15 cellular contexts compared by ENCODE assay signal in genomic region chr2:178877874-178878273, GRCh38.
DNase-seq lines count a peak whose midpoint lies in the region; ATAC-seq, FAIRE-seq and TF ChIP-seq lines count a peak whose summit lies in the region.
"Had no signal": no experiment of that assay in that cellular context is flagged by ENCODE, and none has a peak within 500 bp of the region (broad histone marks: within the 10 kb centered on the region; RNA-seq: fewer than 3 reads in every experiment).

No MANE protein-coding gene starts in this region.

- H2AFZ ChIP-seq in Loucy (ENCODE audit: low read length) (peak overlapping the region; percentile 77; the same call in 1 of the 2 replicates), K562 (ENCODE audit: low read depth, low read length) (no peak overlapping the region)
- H2AFZ ChIP-seq: GM23338 had no signal

- no peak for DNase-seq in heart right ventricle
- no peak for DNase-seq in left cardiac atrium
- no peak for DNase-seq in K562 (ENCODE audit: extremely low read depth in 1 of 4, low spot score in 3 of 4)
- DNase-seq in NCI-H1436 treated with DMSO at 0.1 percent for 48 hours (lab: John Stamatoyannopoulos, UW), result no peak
- no peak for DNase-seq in NCI-H128 (lab: John Stamatoyannopoulos, UW; ENCODE audit: unreplicated experiment)
- DNase-seq: ACHN; CD4-positive, CD25-positive, alpha-beta regulatory T cell; DMS53; H7 had no signal

- no peak for TF ChIP-seq CTCF in heart right ventricle (IDR thresholded peaks at IDR 0.05)
- TF ChIP-seq CTCF in Loucy (conservative IDR thresholded peaks at IDR 0.05; ENCODE audit: low read length), result no peak
- TF ChIP-seq CTCF in K562 (IDR thresholded peaks at IDR 0.05 in 2 of 3, conservative IDR thresholded peaks at IDR 0.05 in 1 of 3; ENCODE audit: insufficient read depth in 2 of 3, low read depth in 1 of 3, low read length in 3 of 3), result no peak

- in situ Hi-C loops in K562 (cut with MboI), result no loop called here

- CTCF ChIA-PET in K562 (lab: Yijun Ruan, JAX; ENCODE audit: low intra/inter-chr PET ratio), result no interaction called here

- no peaks in the 10 kb centered on the region for H3K9me1 ChIP-seq in K562 (ENCODE audit: control insufficient read depth, insufficient read depth, low read length)

- no peak for TF ChIP-seq POLR2A in K562 (conservative IDR thresholded peaks at IDR 0.05)

- no peak for TF ChIP-seq RAD21 in K562 (CRISPR knock-in tag; conservative IDR thresholded peaks at IDR 0.05 in 1 of 2, IDR thresholded peaks at IDR 0.05 in 1 of 2)

- POLR2A ChIA-PET in K562 (lab: Yijun Ruan, JAX), result interaction anchor here (1.3 kb wide), 1 partner anchor 11 kb away, joined by 3 read pairs; no protein-coding TSS in a partner anchor

- WGBS in heart right ventricle, 2 donors, result 37 to 50% methylated on average over 2 of the region's 2 CpGs
- WGBS in K562 (ENCODE audit: insufficient coverage, low coverage, missing lambda C conversion rate), result 0% methylated on average over 2 of the region's 2 CpGs

- H3K79me2 ChIP-seq in Loucy (ENCODE audit: insufficient read depth, low read length) (no peaks in the 10 kb centered on the region), K562 (ENCODE audit: control insufficient read depth, insufficient read depth, low read length) (no peaks in the 10 kb centered on the region)

- H3K4me2 ChIP-seq in Loucy (ENCODE audit: low read depth, low read length, poor library complexity, severe bottlenecking) (no peak overlapping the region), K562 (ENCODE audit: insufficient read depth, low read length) (no peak overlapping the region)
- H3K4me2 ChIP-seq: BLaER1 treated with 17β-estradiol and CSF1 and Interleukin-3, amounts not matched to agents 10 nM and 100 nM; GM23338 had no signal

- H3K36me3 ChIP-seq in heart right ventricle, result peaks cover 0 to 5% (median 0%) of the 10 kb centered on the region in 9 donors
- no peaks in the 10 kb centered on the region for H3K36me3 ChIP-seq in Loucy (ENCODE audit: insufficient read depth, low read length)
- H3K36me3 ChIP-seq in K562 (ENCODE audit: control insufficient read depth, insufficient read depth, low read length), result no peaks in the 10 kb centered on the region
- H3K36me3 ChIP-seq: BLaER1 treated with 17β-estradiol and CSF1 and Interleukin-3, amounts not matched to agents 10 nM and 100 nM had no signal

- H3K4me3 ChIP-seq in heart right ventricle, result no peak overlapping the region
- no peak overlapping the region for H3K4me3 ChIP-seq in Loucy (ENCODE audit: low read length, poor library complexity, severe bottlenecking)
- H3K4me3 ChIP-seq in K562, result no peak overlapping the region
- H3K4me3 ChIP-seq: BLaER1 treated with 17β-estradiol and CSF1 and Interleukin-3, amounts not matched to agents 10 nM and 100 nM; GM12878; GM23338 had no signal

- no peaks in the 10 kb centered on the region for H3F3A ChIP-seq in Loucy (ENCODE audit: low read depth)

- no peaks in the 10 kb centered on the region for H3K9me2 ChIP-seq in Loucy (replicated peaks; ENCODE audit: low read depth, low read length)

- no TSS peak for BruUV-seq in K562 (replicated peaks; lab: Mats Ljungman, UMichigan)

- peak in 1 of 8 donors; percentile 34 for ATAC-seq in heart right ventricle
- no peak for ATAC-seq in left cardiac atrium
- ATAC-seq in K562, result no peak
- ATAC-seq in GM18858 (IDR thresholded peaks at IDR 0.05; ENCODE audit: unreplicated experiment), result no peak
- ATAC-seq: GM12878, GM23338 had no signal

- peak overlapping the region in 9 of 10 donors; percentile 25 to 84 (median 49) for H3K27ac ChIP-seq in heart right ventricle
- no peak overlapping the region for H3K27ac ChIP-seq in K562 (ENCODE audit: extremely low read depth, low read depth, low read length)
- H3K27ac ChIP-seq: BLaER1 treated with 17β-estradiol and CSF1 and Interleukin-3, amounts not matched to agents 10 nM and 100 nM; HL-60 had no signal

- H3K27me3 ChIP-seq in heart right ventricle (no peaks in the 10 kb centered on the region), Loucy (ENCODE audit: insufficient read depth, low read length, poor library complexity, severe bottlenecking) (no peaks in the 10 kb centered on the region), K562 (ENCODE audit: control insufficient read depth in 2 of 2, insufficient read depth in 2 of 2, low read length in 2 of 2) (no peaks in the 10 kb centered on the region)
- H3K27me3 ChIP-seq: BLaER1 treated with 17β-estradiol and CSF1 and Interleukin-3, amounts not matched to agents 10 nM and 100 nM had no signal

- intact Hi-C loops in heart right ventricle (cut with DNase I) (no loop called here), left cardiac atrium (cut with DNase I) (no loop called here), K562 (cut with micrococcal nuclease) (no loop called here)

- no peaks in the 10 kb centered on the region for H4K20me1 ChIP-seq in Loucy (ENCODE audit: insufficient read depth, low read length, poor library complexity, severe bottlenecking)
- H4K20me1 ChIP-seq in K562 (replicated peaks; ENCODE audit: control insufficient read depth, insufficient read depth, low read length), result no peaks in the 10 kb centered on the region
- H4K20me1 ChIP-seq: BLaER1 treated with 17β-estradiol and CSF1 and Interleukin-3, amounts not matched to agents 10 nM and 100 nM had no signal

- no peak for TF ChIP-seq EP300 in K562 (IDR thresholded peaks at IDR 0.05; ENCODE audit: low read length)

- H3K4me1 ChIP-seq in heart right ventricle (peaks cover 0 to 53% (median 25%) of the 10 kb centered on the region in 9 donors), Loucy (ENCODE audit: insufficient read depth, low read length, poor library complexity, severe bottlenecking) (peaks cover 13% of the 10 kb centered on the region), K562 (replicated peaks in 1 of 2; ENCODE audit: control insufficient read depth in 2 of 2, insufficient read depth in 2 of 2, low read length in 2 of 2) (no peaks in the 10 kb centered on the region)
- H3K4me1 ChIP-seq: BLaER1 treated with 17β-estradiol and CSF1 and Interleukin-3, amounts not matched to agents 10 nM and 100 nM had no signal

- H3K9me3 ChIP-seq in heart right ventricle, result no peaks in the 10 kb centered on the region
- H3K9me3 ChIP-seq in Loucy (ENCODE audit: insufficient read depth, low read depth, low read length), result no peaks in the 10 kb centered on the region
- no peaks in the 10 kb centered on the region for H3K9me3 ChIP-seq in K562 (replicated peaks; ENCODE audit: control insufficient read depth, insufficient read depth, low read depth, low read length)
- H3K9me3 ChIP-seq: BLaER1 treated with 17β-estradiol and CSF1 and Interleukin-3, amounts not matched to agents 10 nM and 100 nM had no signal

- no peak for FAIRE-seq in K562 (lab: Jason Lieb, UNC)
- FAIRE-seq: GM12878 had no signal

- H3K9ac ChIP-seq in Loucy (ENCODE audit: low read depth, low read length, poor library complexity, severe bottlenecking), result no peak overlapping the region
- H3K9ac ChIP-seq in K562 (ENCODE audit: insufficient read depth in 1 of 2, low read depth in 2 of 2, low read length in 2 of 2), result no peak overlapping the region
- H3K9ac ChIP-seq: BLaER1 treated with 17β-estradiol and CSF1 and Interleukin-3, amounts not matched to agents 10 nM and 100 nM had no signal

TF ChIP-seq in K562, 482 proteins besides CTCF, POLR2A, EP300 and RAD21:
- TF ChIP-seq FIP1L1 (IDR thresholded peaks at IDR 0.05; ENCODE audit: low read depth, low read length, poor library complexity, severe bottlenecking) (peak; percentile 28), POLR3G (IDR thresholded peaks at IDR 0.05; ENCODE audit: extremely low read depth, insufficient read length, insufficient replicate concordance) (no peak)
